Comparison of ENCODE assay signal across 22 cellular contexts in the genomic region with DNA sequence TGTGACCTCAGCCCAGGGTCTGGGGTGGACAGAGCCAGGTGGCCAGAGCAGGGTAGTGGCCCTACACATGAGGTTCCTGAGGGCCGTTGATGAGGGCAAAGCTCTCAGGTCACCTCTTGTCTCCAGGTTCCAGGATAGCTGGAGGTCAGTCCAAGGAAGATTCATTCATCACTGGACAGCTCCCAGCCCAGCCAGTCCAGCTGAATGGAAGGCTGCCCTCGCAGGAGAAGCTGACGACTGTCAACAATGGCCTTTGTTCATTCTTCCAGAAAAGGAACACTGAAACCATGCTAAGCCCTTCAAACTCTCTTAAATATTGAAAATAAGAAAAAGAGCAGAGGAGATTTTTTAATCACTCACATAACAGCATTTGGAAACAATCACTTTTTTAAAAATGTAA.
DNase-seq lines count a peak whose midpoint lies in the region; ATAC-seq and TF ChIP-seq lines count a peak whose summit lies in the region.
"Had no signal": no experiment of that assay in that cellular context is flagged by ENCODE, and none has a peak within 500 bp of the region (broad histone marks: within the 10 kb centered on the region; RNA-seq: fewer than 3 reads in every experiment).

No MANE protein-coding gene starts in this region.

- intact Hi-C loops in head of caudate nucleus (cut with DNase I), result no loop called here
- intact Hi-C loops in activated naive CD4-positive, alpha-beta T cell treated with anti-CD3 and anti-CD28 coated beads for 36 hours (cut with micrococcal nuclease), result no loop called here

- no peaks in the 10 kb centered on the region for H3K4me1 Mint-ChIP-seq in activated naive CD4-positive, alpha-beta T cell treated with anti-CD3 and anti-CD28 coated beads for 36 hours (ENCODE audit: low read depth)
- H3K4me1 Mint-ChIP-seq: activated CD4-positive, alpha-beta memory T cell treated with anti-CD3 and anti-CD28 coated beads, Interleukin-2, amount 10 ng/mL, durations not matched to agents 7 days and 5 days; WTC11 had no signal

- no peaks in the 10 kb centered on the region for H3K9me3 ChIP-seq in RWPE2 (ENCODE audit: severe bottlenecking)
- H3K9me3 ChIP-seq: MG63, spleen had no signal

- no peak overlapping the region for H3K27ac ChIP-seq in RWPE2 (ENCODE audit: poor library complexity, severe bottlenecking)
- no peak overlapping the region for H3K27ac ChIP-seq in coronary artery
- H3K27ac ChIP-seq: C4-2B, HL-60, PC-9, SK-N-MC, spleen had no signal

- peak; percentile 35; the same call in 1 of the 3 replicates for ATAC-seq in RWPE2 (ENCODE audit: low read depth)
- ATAC-seq: WTC11 had no signal

- TF ChIP-seq CTCF in RWPE2 (IDR thresholded peaks at IDR 0.05; ENCODE audit: poor library complexity, severe bottlenecking) (no peak), coronary artery (IDR thresholded peaks at IDR 0.05) (no peak)

- H3K36me3 ChIP-seq in RWPE2 (ENCODE audit: low read depth), result no peaks in the 10 kb centered on the region
- H3K36me3 ChIP-seq: MG63, spleen had no signal

- H3K4me1 ChIP-seq in RWPE2 (ENCODE audit: insufficient read depth, poor library complexity, severe bottlenecking), result no peaks in the 10 kb centered on the region
- H3K4me1 ChIP-seq: spleen had no signal

- peaks cover 4% of the 10 kb centered on the region for H3K27me3 ChIP-seq in RWPE2 (ENCODE audit: insufficient read depth, poor library complexity, severe bottlenecking)
- H3K27me3 ChIP-seq: MG63 had no signal

- H3K36me3 Mint-ChIP-seq in activated naive CD4-positive, alpha-beta T cell treated with anti-CD3 and anti-CD28 coated beads for 36 hours (ENCODE audit: low read depth), result no peaks in the 10 kb centered on the region
- H3K36me3 Mint-ChIP-seq: WTC11 had no signal

- peaks cover 22% of the 10 kb centered on the region for H3K27me3 Mint-ChIP-seq in activated naive CD4-positive, alpha-beta T cell treated with anti-CD3 and anti-CD28 coated beads for 36 hours (ENCODE audit: low read depth)

- no peak overlapping the region for H3K4me3 Mint-ChIP-seq in activated naive CD4-positive, alpha-beta T cell treated with anti-CD3 and anti-CD28 coated beads for 36 hours
- H3K4me3 Mint-ChIP-seq: activated CD4-positive, alpha-beta memory T cell treated with anti-CD3 and anti-CD28 coated beads, Interleukin-2, amount 10 ng/mL, durations not matched to agents 7 days and 5 days; stimulated activated naive CD8-positive, alpha-beta T cell treated with anti-CD3 and anti-CD28 coated beads, Interleukin-15, Interleukin-2, amounts not matched to agents 100 ng/mL and 50 ng/mL, for 24 hours; WTC11 had no signal

- CTCF ChIA-PET in activated naive CD4-positive, alpha-beta T cell treated with anti-CD3 and anti-CD28 coated beads for 36 hours (lab: Charles Lee), result interaction anchor here (0.9 kb wide), 1 partner anchor 13 kb away, joined by 3 read pairs; no protein-coding TSS in a partner anchor

- H3K4me3 ChIP-seq in RWPE2 (ENCODE audit: severe bottlenecking) (no peak overlapping the region), coronary artery (no peak overlapping the region)
- H3K4me3 ChIP-seq: MG63, PC-9, SK-N-MC, spleen had no signal

- H3K27ac Mint-ChIP-seq in activated naive CD4-positive, alpha-beta T cell treated with anti-CD3 and anti-CD28 coated beads for 36 hours, result no peak overlapping the region
- H3K27ac Mint-ChIP-seq: activated CD4-positive, alpha-beta memory T cell treated with anti-CD3 and anti-CD28 coated beads, Interleukin-2, amount 10 ng/mL, durations not matched to agents 7 days and 5 days; stimulated activated naive CD8-positive, alpha-beta T cell treated with anti-CD3 and anti-CD28 coated beads, Interleukin-15, Interleukin-2, amounts not matched to agents 100 ng/mL and 50 ng/mL, for 24 hours; WTC11 had no signal

- no peaks in the 10 kb centered on the region for H3K9me3 Mint-ChIP-seq in activated naive CD4-positive, alpha-beta T cell treated with anti-CD3 and anti-CD28 coated beads for 36 hours
- H3K9me3 Mint-ChIP-seq: activated CD4-positive, alpha-beta memory T cell treated with anti-CD3 and anti-CD28 coated beads, Interleukin-2, amount 10 ng/mL, durations not matched to agents 7 days and 5 days; stimulated activated naive CD8-positive, alpha-beta T cell treated with anti-CD3 and anti-CD28 coated beads, Interleukin-15, Interleukin-2, amounts not matched to agents 100 ng/mL and 50 ng/mL, for 24 hours had no signal

- peak; percentile 16 for DNase-seq in AG08395 (ENCODE audit: low spot score)
- DNase-seq in RWPE2 (ENCODE audit: low spot score), result no peak
- peak; percentile 35 to 89 (median 72) for DNase-seq in head of caudate nucleus
- DNase-seq in occipital lobe (lab: John Stamatoyannopoulos, UW), result peak; percentile 34
- DNase-seq in activated naive CD4-positive, alpha-beta T cell treated with anti-CD3 and anti-CD28 coated beads for 36 hours, result no peak
- no peak for DNase-seq in DMS 273 treated with DMSO at 0.1 percent for 48 hours (lab: John Stamatoyannopoulos, UW)
- no peak for DNase-seq in coronary artery (ENCODE audit: low spot score)
- DNase-seq in ureter (ENCODE audit: low spot score), result no peak
- DNase-seq: activated CD4-positive, alpha-beta memory T cell treated with anti-CD3 and anti-CD28 coated beads, Interleukin-2, amount 10 ng/mL, durations not matched to agents 7 days and 5 days; activated naive CD4-positive, alpha-beta T cell; aorta; central memory CD4-positive, alpha-beta T cell; kidney; MG63; PC-9; spleen; stimulated activated CD4-positive, alpha-beta T cell treated with anti-CD3 and anti-CD28 coated beads, Interleukin-4, amount 100 ng/mL, for 24 hours had no signal

Comparison
In these comparisons a context has a peak if more than half of its experiments do, and no peak if none do; other contexts are left out.
1. DNase-seq: peak in AG08395 (single experiment), head of caudate nucleus (42 of 42) and occipital lobe (single experiment); none in RWPE2 (single experiment), activated naive CD4-positive, alpha-beta T cell treated with anti-CD3 and anti-CD28 coated beads for 36 hours (single experiment), DMS 273 treated with DMSO at 0.1 percent for 48 hours (single experiment), coronary artery (single experiment) and ureter (single experiment).